In genomic region chr14:93838253-93838652, GRCh38 we compare ENCODE assay signal across 26 cellular contexts. TPM values are rescaled to one million over a fixed set of nuclear protein-coding genes. Genes with fewer than 3 reads are reported as not detected.
"Had no signal": no experiment of that assay in that cellular context is flagged by ENCODE, and none has a peak within 500 bp of the region (broad histone marks: within the 10 kb centered on the region; RNA-seq: fewer than 3 reads in every experiment).

No MANE protein-coding gene starts in this region.

- H3K27me3 ChIP-seq: Peyer's patch, SJCRH30 had no signal

- H2AFZ ChIP-seq: PC-9 had no signal

- H3K4me3 ChIP-seq: PC-9, Peyer's patch, SJCRH30 had no signal

- H3K27ac ChIP-seq: PC-9, Peyer's patch, SJCRH30 had no signal

- ATAC-seq: Right ventricle myocardium inferior, SK-N-SH treated with all-trans-retinoic acid at 6 μM for 48 hours had no signal

- DNase-seq: KBM-7; NCI-H1092; NCI-H1105 treated with DMSO at 0.1 percent for 48 hours; NCI-H1417 treated with DMSO at 0.1 percent for 48 hours; NCI-H146; NCI-H187; NCI-H2029; NCI-H2081 treated with DMSO at 0.1 percent for 48 hours; NCI-H2171; NCI-H226; NCI-H446; NCI-H510A; NCI-H524 treated with DMSO at 0.1 percent for 48 hours; NCI-H69; NCI-H774; NK-92 treated with Interleukin-12 subunit alpha and Interleukin-12 subunit beta, amount 100 ng/mL, for 24 hours; PC-9; SHP77 treated with DMSO at 0.1 percent for 48 hours; SJCRH30 had no signal

- H3K4me2 ChIP-seq: PC-9 had no signal

- H3K9me3 ChIP-seq: Peyer's patch, SJCRH30 had no signal

- H3K36me3 ChIP-seq: Peyer's patch, SJCRH30 had no signal

- H3K4me1 ChIP-seq: Peyer's patch, SJCRH30 had no signal

RNA-seq across cellular contexts. Expression of gene PRIMA1, which starts 50.0 kb away (rescaled TPM):
- total RNA-seq: HT-29, LHCN-M2, MCF 10A, OCI-LY7, PC-9, SJCRH30 had no signal
